In genomic region chr1:243390315-243390875, GRCh38 we compare ENCODE assay signal across 19 cellular contexts.
DNase-seq lines count a peak whose midpoint lies in the region; ATAC-seq and TF ChIP-seq lines count a peak whose summit lies in the region.
"Had no signal": no experiment of that assay in that cellular context is flagged by ENCODE, and none has a peak within 500 bp of the region (broad histone marks: within the 10 kb centered on the region; RNA-seq: fewer than 3 reads in every experiment).

No MANE protein-coding gene starts in this region.

- H2BK5ac ChIP-seq in trophoblast cell (ENCODE audit: low read depth, low read length, poor library complexity) = no peak overlapping the region

- H3K79me1 ChIP-seq in trophoblast cell (ENCODE audit: low read length) = no peaks in the 10 kb centered on the region

- peak; percentile 33 for ATAC-seq in activated CD8-positive, alpha-beta memory T cell treated with anti-CD3 and anti-CD28 coated beads, Interleukin-2, amount 10 ng/mL, durations not matched to agents 7 days and 5 days
- no peak for ATAC-seq in sciatic nerve
- ATAC-seq: left lung had no signal

- no peaks in the 10 kb centered on the region for H3K9me3 Mint-ChIP-seq in activated CD8-positive, alpha-beta memory T cell treated with anti-CD3 and anti-CD28 coated beads, Interleukin-2, amount 10 ng/mL, durations not matched to agents 7 days and 5 days (ENCODE audit: low read depth)
- H3K9me3 Mint-ChIP-seq in neural progenitor cell = no peaks in the 10 kb centered on the region
- H3K9me3 Mint-ChIP-seq: activated naive CD4-positive, alpha-beta T cell treated with anti-CD3 and anti-CD28 coated beads, Interleukin-2, amount 10 ng/mL, durations not matched to agents 7 days and 5 days; mesothelial cell of epicardium; natural killer cell had no signal

- H3K9me3 ChIP-seq in trophoblast cell (ENCODE audit: insufficient read depth, low read depth, low read length) (no peaks in the 10 kb centered on the region), neural progenitor cell (ENCODE audit: low read depth) (no peaks in the 10 kb centered on the region)
- H3K9me3 ChIP-seq: left lung had no signal

- H3K36me3 Mint-ChIP-seq in activated CD8-positive, alpha-beta memory T cell treated with anti-CD3 and anti-CD28 coated beads, Interleukin-2, amount 10 ng/mL, durations not matched to agents 7 days and 5 days = no peaks in the 10 kb centered on the region
- no peaks in the 10 kb centered on the region for H3K36me3 Mint-ChIP-seq in neural progenitor cell
- H3K36me3 Mint-ChIP-seq: natural killer cell had no signal

- H2BK12ac ChIP-seq in trophoblast cell (ENCODE audit: low read length) = no peak overlapping the region

- no peaks in the 10 kb centered on the region for H3K27me3 ChIP-seq in trophoblast cell (ENCODE audit: insufficient read depth, low read length)
- no peaks in the 10 kb centered on the region for H3K27me3 ChIP-seq in neural progenitor cell
- H3K27me3 ChIP-seq: left lung had no signal

- H3K4me2 ChIP-seq in trophoblast cell (ENCODE audit: low read length) = no peak overlapping the region
- no peak overlapping the region for H3K4me2 ChIP-seq in neural progenitor cell

- peaks cover 11% of the 10 kb centered on the region for H3K4me1 Mint-ChIP-seq in activated CD8-positive, alpha-beta memory T cell treated with anti-CD3 and anti-CD28 coated beads, Interleukin-2, amount 10 ng/mL, durations not matched to agents 7 days and 5 days
- peaks cover 26% of the 10 kb centered on the region for H3K4me1 Mint-ChIP-seq in neural progenitor cell

- no peak overlapping the region for H4K8ac ChIP-seq in trophoblast cell (ENCODE audit: low read depth, low read length)

- no peak overlapping the region for H3K23ac ChIP-seq in trophoblast cell (ENCODE audit: low read length)

- no peak overlapping the region for H4K91ac ChIP-seq in trophoblast cell (ENCODE audit: low read depth, low read length)

- H3K18ac ChIP-seq in trophoblast cell (ENCODE audit: low read length) = no peak overlapping the region

- no peak overlapping the region for H2AFZ ChIP-seq in trophoblast cell (ENCODE audit: insufficient read depth, low read length, poor library complexity)
- no peak overlapping the region for H2AFZ ChIP-seq in neural progenitor cell (replicated peaks)

- TF ChIP-seq CTCF in neural progenitor cell (IDR thresholded peaks at IDR 0.05) (no peak), foreskin fibroblast (IDR thresholded peaks at IDR 0.05; ENCODE audit: low read depth, low read length) (no peak)

- no peak overlapping the region for H3K4me3 Mint-ChIP-seq in activated CD8-positive, alpha-beta memory T cell treated with anti-CD3 and anti-CD28 coated beads, Interleukin-2, amount 10 ng/mL, durations not matched to agents 7 days and 5 days
- no peak overlapping the region for H3K4me3 Mint-ChIP-seq in neural progenitor cell
- H3K4me3 Mint-ChIP-seq: activated naive CD4-positive, alpha-beta T cell treated with anti-CD3 and anti-CD28 coated beads, Interleukin-2, amount 10 ng/mL, durations not matched to agents 7 days and 5 days; mesothelial cell of epicardium; natural killer cell had no signal

- WGBS in trophoblast cell (ENCODE audit: extremely low coverage, insufficient coverage, insufficient read length) = no CpG with 5 or more reads among the region's 8 CpGs

- no peak overlapping the region for H2BK120ac ChIP-seq in trophoblast cell (ENCODE audit: insufficient read depth, low read length, poor library complexity)

- no peaks in the 10 kb centered on the region for H3K4me1 ChIP-seq in trophoblast cell (ENCODE audit: control insufficient read depth in 1 of 2, insufficient read depth in 2 of 2, low read length in 2 of 2)
- H3K4me1 ChIP-seq in neural progenitor cell = peaks cover 12% of the 10 kb centered on the region
- H3K4me1 ChIP-seq: left lung had no signal

- H4K12ac ChIP-seq in trophoblast cell (ENCODE audit: low read depth, low read length) = peak overlapping the region; percentile 7

- H3K9ac ChIP-seq in trophoblast cell (ENCODE audit: low read length) (no peak overlapping the region), neural progenitor cell (no peak overlapping the region)

- H3K79me2 ChIP-seq in trophoblast cell (ENCODE audit: control insufficient read depth, insufficient read depth, low read length, poor library complexity) = no peaks in the 10 kb centered on the region
- no peaks in the 10 kb centered on the region for H3K79me2 ChIP-seq in neural progenitor cell (ENCODE audit: low read depth)

- CTCF ChIA-PET in activated CD8-positive, alpha-beta memory T cell treated with anti-CD3 and anti-CD28 coated beads, Interleukin-2, amount 10 ng/mL, durations not matched to agents 7 days and 5 days (lab: Charles Lee) = interaction anchor here (1.3 to 1.5 kb wide), 2 partner anchors 11 to 12 kb away, joined by 4 read pairs; no protein-coding TSS in a partner anchor

- H3K27me3 Mint-ChIP-seq in activated CD8-positive, alpha-beta memory T cell treated with anti-CD3 and anti-CD28 coated beads, Interleukin-2, amount 10 ng/mL, durations not matched to agents 7 days and 5 days = no peaks in the 10 kb centered on the region
- H3K27me3 Mint-ChIP-seq in neural progenitor cell (ENCODE audit: insufficient read depth, low read depth) = no peaks in the 10 kb centered on the region
- H3K27me3 Mint-ChIP-seq: activated naive CD4-positive, alpha-beta T cell treated with anti-CD3 and anti-CD28 coated beads, Interleukin-2, amount 10 ng/mL, durations not matched to agents 7 days and 5 days had no signal

- no peak overlapping the region for H3K14ac ChIP-seq in trophoblast cell (ENCODE audit: low read length)

- intact Hi-C loops in sciatic nerve (cut with DNase I) = no loop called here

- H3K27ac ChIP-seq in trophoblast cell (ENCODE audit: low read depth, low read length) (no peak overlapping the region), neural progenitor cell (no peak overlapping the region)
- H3K27ac ChIP-seq: left lung, SK-N-MC had no signal

- no peak for DNase-seq in activated CD8-positive, alpha-beta memory T cell treated with anti-CD3 and anti-CD28 coated beads, Interleukin-2, amount 10 ng/mL, durations not matched to agents 7 days and 5 days
- DNase-seq in activated CD8-positive, alpha-beta memory T cell treated with anti-CD3 and anti-CD28 coated beads for 24 hours = no peak
- peak; percentile 68 for DNase-seq in GDM1 (lab: John Stamatoyannopoulos, UW)
- peak; percentile 54 for DNase-seq in cerebellar cortex (ENCODE audit: low spot score)
- DNase-seq in trophoblast cell = no peak
- DNase-seq in neural progenitor cell (ENCODE audit: low spot score) = no peak
- DNase-seq in foreskin fibroblast = no peak
- no peak for DNase-seq in sciatic nerve (ENCODE audit: low spot score)
- DNase-seq: activated CD8-positive, alpha-beta memory T cell treated with anti-CD3 and anti-CD28 coated beads, Interleukin-2, amount 50 U/mL, for 48 hours; activated naive CD4-positive, alpha-beta T cell treated with anti-CD3 and anti-CD28 coated beads, Interleukin-2, amount 10 ng/mL, durations not matched to agents 7 days and 5 days; glutamatergic neuron; left lung; natural killer cell; NCI-H2107; NCI-H510A; stimulated activated CD4-positive, alpha-beta T cell treated with anti-CD3 and anti-CD28 coated beads, Interleukin-4, amount 100 ng/mL, for 24 hours; T-helper 9 cell had no signal

- H3K36me3 ChIP-seq in trophoblast cell (ENCODE audit: control insufficient read depth in 1 of 2, insufficient read depth in 2 of 2, low read length in 2 of 2) (no peaks in the 10 kb centered on the region), neural progenitor cell (no peaks in the 10 kb centered on the region)
- H3K36me3 ChIP-seq: left lung had no signal

- H3K27ac Mint-ChIP-seq in activated CD8-positive, alpha-beta memory T cell treated with anti-CD3 and anti-CD28 coated beads, Interleukin-2, amount 10 ng/mL, durations not matched to agents 7 days and 5 days = peak overlapping the region; percentile 47
- H3K27ac Mint-ChIP-seq in neural progenitor cell = no peak overlapping the region
- H3K27ac Mint-ChIP-seq: mesothelial cell of epicardium, natural killer cell had no signal

- H3K4me3 ChIP-seq in trophoblast cell (ENCODE audit: low read depth, low read length) = no peak overlapping the region
- H3K4me3 ChIP-seq in neural progenitor cell = no peak overlapping the region
- no peak overlapping the region for H3K4me3 ChIP-seq in foreskin fibroblast (ENCODE audit: low read depth in 1 of 2, low read length in 2 of 2)
- H3K4me3 ChIP-seq: left lung, SK-N-MC had no signal

- H2AK5ac ChIP-seq in trophoblast cell (ENCODE audit: low read length) = no peak overlapping the region

- no peak overlapping the region for H3K4ac ChIP-seq in trophoblast cell (ENCODE audit: low read depth, low read length)

- no peaks in the 10 kb centered on the region for H3F3A ChIP-seq in neural progenitor cell (ENCODE audit: low read depth)

- no peaks in the 10 kb centered on the region for H4K20me1 ChIP-seq in neural progenitor cell (ENCODE audit: low read depth)

Comparison
In these comparisons a context has a peak if more than half of its experiments do, and no peak if none do; other contexts are left out.
1. DNase-seq: peak in GDM1 (single experiment) and cerebellar cortex (single experiment); none in activated CD8-positive, alpha-beta memory T cell treated with anti-CD3 and anti-CD28 coated beads, Interleukin-2, amount 10 ng/mL, durations not matched to agents 7 days and 5 days (single experiment), activated CD8-positive, alpha-beta memory T cell treated with anti-CD3 and anti-CD28 coated beads for 24 hours (single experiment), trophoblast cell (0 of 2), neural progenitor cell (single experiment), foreskin fibroblast (0 of 2) and sciatic nerve (single experiment).